8 cellular contexts compared by ENCODE assay signal in genomic region chr3:156174229-156174847, GRCh38. TPM values are rescaled to one million over a fixed set of nuclear protein-coding genes. Genes with fewer than 3 reads are reported as not detected.
DNase-seq lines count a peak whose midpoint lies in the region; ATAC-seq lines count a peak whose summit lies in the region.

No MANE protein-coding gene starts in this region.

- ATAC-seq in HG03442 (IDR thresholded peaks at IDR 0.05; ENCODE audit: unreplicated experiment) (no peak), T-cell (replicated peaks in 1 of 4) (no peak)
- ATAC-seq in stimulated activated memory B cell treated with anti-CD40 and anti-IgM and Interleukin-4, amounts not matched to agents 10 μg/mL and 1 μg/mL and 100 μg/mL, for 72 hours = no peak

- in situ Hi-C loops in ACHN (cut with HindIII; ENCODE audit: low pct_ligation_motif_present, low pct_unique_long_range_greater_than_20kb, low sequenced_read_pairs) = no loop called here

- H3K4me3 ChIP-seq in H7 (ENCODE audit: insufficient read depth, low read depth, low read length) = no peak overlapping the region

- H3K27me3 ChIP-seq in H7 (ENCODE audit: control insufficient read depth, insufficient read depth, low read length) = no peaks in the 10 kb centered on the region

- peaks cover 7% of the 10 kb centered on the region for H3K27me3 Mint-ChIP-seq in stimulated activated memory B cell treated with anti-CD40 and anti-IgM and Interleukin-4, amounts not matched to agents 10 μg/mL and 1 μg/mL and 100 μg/mL, for 72 hours
- peaks cover 4 to 10% of the 10 kb centered on the region in 2 donors for H3K27me3 Mint-ChIP-seq in T-cell

- POLR2A ChIA-PET in T-cell (lab: Charles Lee) = no interaction called here

- DNase-seq in ACHN (peak; percentile 35), H7 (peak; percentile 40), amniotic epithelial cell (ENCODE audit: low read depth) (peak; percentile 34), iPS-NIHi7 (ENCODE audit: extremely low spot score) (peak; percentile 35), HUDEP-2 (lab: John Stamatoyannopoulos, UW; ENCODE audit: unreplicated experiment in 76 of 76) (no peak), T-cell (no peak)

- H3K27ac Mint-ChIP-seq in stimulated activated memory B cell treated with anti-CD40 and anti-IgM and Interleukin-4, amounts not matched to agents 10 μg/mL and 1 μg/mL and 100 μg/mL, for 72 hours = no peak overlapping the region
- H3K27ac Mint-ChIP-seq in T-cell = no peak overlapping the region

- no peak overlapping the region for H3K4me3 Mint-ChIP-seq in stimulated activated memory B cell treated with anti-CD40 and anti-IgM and Interleukin-4, amounts not matched to agents 10 μg/mL and 1 μg/mL and 100 μg/mL, for 72 hours
- H3K4me3 Mint-ChIP-seq in T-cell = no peak overlapping the region

- H3K4me1 Mint-ChIP-seq in stimulated activated memory B cell treated with anti-CD40 and anti-IgM and Interleukin-4, amounts not matched to agents 10 μg/mL and 1 μg/mL and 100 μg/mL, for 72 hours = no peaks in the 10 kb centered on the region
- H3K4me1 Mint-ChIP-seq in T-cell = no peaks in the 10 kb centered on the region

- CTCF ChIA-PET in T-cell (lab: Charles Lee) = interaction anchor here (0.6 to 1.5 kb wide), 3 partner anchors 22 to 341 kb away, joined by 3 to 5 read pairs (median 3); no protein-coding TSS in a partner anchor

- no peaks in the 10 kb centered on the region for H3K36me3 ChIP-seq in H7 (replicated peaks; ENCODE audit: control insufficient read depth, insufficient read depth, low read length)

- H3K36me3 Mint-ChIP-seq in stimulated activated memory B cell treated with anti-CD40 and anti-IgM and Interleukin-4, amounts not matched to agents 10 μg/mL and 1 μg/mL and 100 μg/mL, for 72 hours = no peaks in the 10 kb centered on the region
- no peaks in the 10 kb centered on the region for H3K36me3 Mint-ChIP-seq in T-cell

- H3K9me3 Mint-ChIP-seq in stimulated activated memory B cell treated with anti-CD40 and anti-IgM and Interleukin-4, amounts not matched to agents 10 μg/mL and 1 μg/mL and 100 μg/mL, for 72 hours = no peaks in the 10 kb centered on the region
- H3K9me3 Mint-ChIP-seq in T-cell = no peaks in the 10 kb centered on the region

RNA-seq across cellular contexts. Expression of gene KCNAB1, which starts 54.0 kb away (rescaled TPM):
- 0.42 TPM in 1 of 2 replicates, not detected in the other for total RNA-seq in H7 (2014; rRNA removed; shearing (Covaris generic))
- under 1 TPM in 1 of 5 donors, not detected in 4; 0.15 TPM for total RNA-seq in T-cell

Comparison
In these comparisons a context has a peak if more than half of its experiments do, and no peak if none do; other contexts are left out.
1. DNase-seq: peak in ACHN (single experiment), H7 (single experiment), amniotic epithelial cell (single experiment) and iPS-NIHi7 (single experiment); none in HUDEP-2 (0 of 76) and T-cell (0 of 34).